10 cellular contexts compared by ENCODE assay signal in the genomic region with DNA sequence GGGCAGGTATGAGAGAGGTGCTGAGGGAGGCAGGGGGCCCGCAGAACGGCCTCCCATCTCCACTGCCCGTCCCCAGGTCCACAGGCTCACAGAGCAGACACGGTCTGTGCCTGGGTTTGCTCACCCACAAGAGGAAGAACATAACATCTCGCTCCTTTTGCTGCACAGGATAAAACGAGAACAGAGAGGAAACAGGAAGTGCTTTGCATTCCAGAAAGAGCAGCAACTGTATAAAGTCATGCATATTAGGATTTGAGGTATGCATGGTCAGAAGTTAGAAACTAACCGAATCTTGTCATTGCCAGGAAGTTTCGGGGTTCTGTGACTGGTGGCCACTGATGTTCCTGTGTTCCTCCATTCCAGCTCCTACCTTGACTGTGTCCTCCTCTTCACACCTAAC. TPM values are rescaled to one million over a fixed set of nuclear protein-coding genes. Genes with fewer than 3 reads are reported as not detected.
DNase-seq lines count a peak whose midpoint lies in the region; TF ChIP-seq lines count a peak whose summit lies in the region.
"Had no signal": no experiment of that assay in that cellular context is flagged by ENCODE, and none has a peak within 500 bp of the region (broad histone marks: within the 10 kb centered on the region; RNA-seq: fewer than 3 reads in every experiment).

No MANE protein-coding gene starts in this region.

- H3K27me3 Mint-ChIP-seq in type B pancreatic cell, result peaks cover 2% of the 10 kb centered on the region

- intact Hi-C loops in posterior vena cava (cut with DNase I), result no loop called here

- no peak for TF ChIP-seq CTCF in type B pancreatic cell (conservative IDR thresholded peaks at IDR 0.05)

- peaks cover 59% of the 10 kb centered on the region for H3K36me3 Mint-ChIP-seq in type B pancreatic cell

- no peaks in the 10 kb centered on the region for H3K9me3 Mint-ChIP-seq in type B pancreatic cell

- DNase-seq in EH (ENCODE audit: low read depth) (peak; percentile 90), OCI-M1 (lab: John Stamatoyannopoulos, UW) (peak; percentile 1), fibroblast of peridontal ligament (ENCODE audit: extremely low read depth) (peak; percentile 22), posterior vena cava (ENCODE audit: low spot score) (peak; percentile 22), type B pancreatic cell (ENCODE audit: extremely low spot score, unreplicated experiment) (no peak), T-helper 2 cell (no peak), NCI-H2107 treated with DMSO at 0.1 percent for 48 hours (lab: John Stamatoyannopoulos, UW; ENCODE audit: unreplicated experiment) (no peak), NCI-H748 (lab: John Stamatoyannopoulos, UW; ENCODE audit: unreplicated experiment) (no peak)
- DNase-seq: stimulated activated CD8-positive, alpha-beta memory T cell treated with anti-CD3 and anti-CD28 coated beads, Interleukin-4, amount 100 ng/mL, for 48 hours had no signal

- no peak overlapping the region for H3K27ac Mint-ChIP-seq in type B pancreatic cell

- no peak overlapping the region for H3K4me3 Mint-ChIP-seq in type B pancreatic cell
- H3K4me3 Mint-ChIP-seq: neural crest cell had no signal

- peaks cover 20% of the 10 kb centered on the region for H3K4me1 Mint-ChIP-seq in type B pancreatic cell (ENCODE audit: unreplicated experiment)

RNA-seq across cellular contexts. Expression of gene NTF3, which starts 25.0 kb away (rescaled TPM):
- 10 to 100 TPM; 16.1 to 17.9 TPM for total RNA-seq in posterior vena cava
- 13.0 and 16.7 TPM in 2 replicates for total RNA-seq in type B pancreatic cell (ENCODE audit: low replicate concordance)

Comparison
In these comparisons a context has a peak if more than half of its experiments do, and no peak if none do; other contexts are left out.
1. DNase-seq: peak in EH (single experiment), OCI-M1 (single experiment), fibroblast of peridontal ligament (single experiment) and posterior vena cava (single experiment); none in type B pancreatic cell (single experiment), T-helper 2 cell (0 of 5), NCI-H2107 treated with DMSO at 0.1 percent for 48 hours (single experiment) and NCI-H748 (single experiment).